In genomic region chr6:11798538-11798937, GRCh38 we compare ENCODE assay signal across 21 cellular contexts. TPM values are rescaled to one million over a fixed set of nuclear protein-coding genes. Genes with fewer than 3 reads are reported as not detected.
"Had no signal": no experiment of that assay in that cellular context is flagged by ENCODE, and none has a peak within 500 bp of the region (broad histone marks: within the 10 kb centered on the region; RNA-seq: fewer than 3 reads in every experiment).

No MANE protein-coding gene starts in this region.

- H3K9me3 ChIP-seq: esophagus squamous epithelium, suprapubic skin, thyroid gland, upper lobe of left lung, uterus had no signal

- FAIRE-seq: islet of Langerhans had no signal

- H3K4me3 ChIP-seq: esophagus squamous epithelium, heart left ventricle, smooth muscle cell, suprapubic skin, thyroid gland, upper lobe of left lung, uterus had no signal

- H3K4me1 ChIP-seq: uterus had no signal

- H3K27ac ChIP-seq: epithelial cell of prostate, esophagus squamous epithelium, heart left ventricle, suprapubic skin, thyroid gland, upper lobe of left lung, uterus had no signal

- H3K36me3 ChIP-seq: esophagus squamous epithelium, heart left ventricle, suprapubic skin, thyroid gland, upper lobe of left lung, uterus had no signal

- DNase-seq: effector memory CD4-positive, alpha-beta T cell; esophagus squamous epithelium; heart left ventricle; hippocampal formation; kidney glomerular epithelial cell; natural killer cell; posterior cingulate gyrus; right cardiac atrium; stimulated activated CD4-positive, alpha-beta T cell treated with anti-CD3 and anti-CD28 coated beads, Interleukin-4, amount 100 ng/mL, for 1 hour; stimulated activated CD8-positive, alpha-beta memory T cell treated with anti-CD3 and anti-CD28 coated beads, Interleukin-4, amount 100 ng/mL, for 48 hours; stimulated activated naive CD8-positive, alpha-beta T cell treated with anti-CD3 and anti-CD28 coated beads, Interleukin-15, Interleukin-2, amounts not matched to agents 100 U/mL and 50 U/mL, for 24 hours; thyroid gland; upper lobe of left lung; uterus had no signal

- H3K27me3 ChIP-seq: esophagus squamous epithelium, heart left ventricle, suprapubic skin, thyroid gland, upper lobe of left lung, uterus had no signal

- ATAC-seq: heart left ventricle; natural killer cell; right cardiac atrium; stimulated activated effector memory CD8-positive, alpha-beta T cell treated with anti-CD3 and anti-CD28 coated beads, Interleukin-12 subunit alpha, Interleukin-12 subunit beta, amount 100 ng/mL, for 72 hours; stimulated activated naive CD8-positive, alpha-beta T cell treated with anti-CD3 and anti-CD28 coated beads, Interleukin-15, Interleukin-2, amounts not matched to agents 100 U/mL and 50 U/mL, for 24 hours had no signal

RNA-seq across cellular contexts. Expression of gene ADTRP, which starts 19.9 kb away (rescaled TPM):
- total RNA-seq: neural crest cell, osteocyte, uterus had no signal
